ENCODE assay signal across 1 cellular context in the genomic region with DNA sequence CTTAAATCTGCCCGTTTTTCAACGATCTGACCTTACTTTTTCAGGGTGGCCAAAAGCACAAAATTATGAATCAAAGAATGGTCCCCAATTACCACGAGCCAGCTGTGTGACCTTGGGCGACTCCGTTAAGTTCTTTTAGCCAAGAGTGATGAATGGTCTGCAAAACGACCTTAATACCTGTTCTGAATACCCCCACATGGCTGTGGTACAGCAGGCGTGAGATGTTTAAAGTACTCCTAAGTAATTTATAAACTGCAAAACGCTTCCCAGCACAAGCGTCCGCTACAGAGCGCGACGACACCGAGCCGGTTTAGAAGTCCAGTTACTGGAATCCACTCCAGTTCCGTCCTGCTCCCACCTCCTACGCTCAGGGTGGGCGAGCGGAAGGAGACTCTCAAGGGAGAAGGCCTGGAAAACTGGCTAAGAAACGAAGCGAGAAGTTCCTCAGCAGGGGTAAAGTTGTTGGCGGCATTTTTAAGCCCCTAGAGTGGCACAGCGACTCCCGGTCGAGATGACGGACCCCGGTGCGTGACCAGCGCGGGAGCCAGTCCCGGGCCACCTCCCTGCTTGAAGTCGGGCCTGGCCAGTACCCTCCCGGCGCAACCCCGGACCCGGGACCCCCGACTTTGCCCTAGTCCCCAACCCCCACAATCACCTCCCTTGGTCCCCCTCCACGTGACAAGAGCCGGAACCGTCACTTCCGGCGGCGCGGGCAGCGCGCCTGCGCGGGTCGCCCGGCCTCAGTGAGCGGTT.
A peak's percentile ranks its signal among the peaks of the same experiment; 100 is the strongest.
TF ChIP-seq lines count a peak whose summit lies in the region.

No MANE protein-coding gene starts in this region.

TF ChIP-seq in HEK293, 187 proteins besides CTCF, POLR2A, EP300 and RAD21 (continued from another document and continues in another):
- TF ChIP-seq, protein P1, sequence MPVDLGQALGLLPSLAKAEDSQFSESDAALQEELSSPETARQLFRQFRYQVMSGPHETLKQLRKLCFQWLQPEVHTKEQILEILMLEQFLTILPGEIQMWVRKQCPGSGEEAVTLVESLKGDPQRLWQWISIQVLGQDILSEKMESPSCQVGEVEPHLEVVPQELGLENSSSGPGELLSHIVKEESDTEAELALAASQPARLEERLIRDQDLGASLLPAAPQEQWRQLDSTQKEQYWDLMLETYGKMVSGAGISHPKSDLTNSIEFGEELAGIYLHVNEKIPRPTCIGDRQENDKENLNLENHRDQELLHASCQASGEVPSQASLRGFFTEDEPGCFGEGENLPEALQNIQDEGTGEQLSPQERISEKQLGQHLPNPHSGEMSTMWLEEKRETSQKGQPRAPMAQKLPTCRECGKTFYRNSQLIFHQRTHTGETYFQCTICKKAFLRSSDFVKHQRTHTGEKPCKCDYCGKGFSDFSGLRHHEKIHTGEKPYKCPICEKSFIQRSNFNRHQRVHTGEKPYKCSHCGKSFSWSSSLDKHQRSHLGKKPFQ (tag by site-specific recombination; IDR thresholded peaks at IDR 0.05), result no peak
- TF ChIP-seq, protein P2, sequence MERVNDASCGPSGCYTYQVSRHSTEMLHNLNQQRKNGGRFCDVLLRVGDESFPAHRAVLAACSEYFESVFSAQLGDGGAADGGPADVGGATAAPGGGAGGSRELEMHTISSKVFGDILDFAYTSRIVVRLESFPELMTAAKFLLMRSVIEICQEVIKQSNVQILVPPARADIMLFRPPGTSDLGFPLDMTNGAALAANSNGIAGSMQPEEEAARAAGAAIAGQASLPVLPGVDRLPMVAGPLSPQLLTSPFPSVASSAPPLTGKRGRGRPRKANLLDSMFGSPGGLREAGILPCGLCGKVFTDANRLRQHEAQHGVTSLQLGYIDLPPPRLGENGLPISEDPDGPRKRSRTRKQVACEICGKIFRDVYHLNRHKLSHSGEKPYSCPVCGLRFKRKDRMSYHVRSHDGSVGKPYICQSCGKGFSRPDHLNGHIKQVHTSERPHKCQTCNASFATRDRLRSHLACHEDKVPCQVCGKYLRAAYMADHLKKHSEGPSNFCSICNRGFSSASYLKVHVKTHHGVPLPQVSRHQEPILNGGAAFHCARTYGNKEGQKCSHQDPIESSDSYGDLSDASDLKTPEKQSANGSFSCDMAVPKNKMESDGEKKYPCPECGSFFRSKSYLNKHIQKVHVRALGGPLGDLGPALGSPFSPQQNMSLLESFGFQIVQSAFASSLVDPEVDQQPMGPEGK (tag by site-specific recombination; IDR thresholded peaks at IDR 0.05), result peak; percentile 89
- TF ChIP-seq, protein P3, sequence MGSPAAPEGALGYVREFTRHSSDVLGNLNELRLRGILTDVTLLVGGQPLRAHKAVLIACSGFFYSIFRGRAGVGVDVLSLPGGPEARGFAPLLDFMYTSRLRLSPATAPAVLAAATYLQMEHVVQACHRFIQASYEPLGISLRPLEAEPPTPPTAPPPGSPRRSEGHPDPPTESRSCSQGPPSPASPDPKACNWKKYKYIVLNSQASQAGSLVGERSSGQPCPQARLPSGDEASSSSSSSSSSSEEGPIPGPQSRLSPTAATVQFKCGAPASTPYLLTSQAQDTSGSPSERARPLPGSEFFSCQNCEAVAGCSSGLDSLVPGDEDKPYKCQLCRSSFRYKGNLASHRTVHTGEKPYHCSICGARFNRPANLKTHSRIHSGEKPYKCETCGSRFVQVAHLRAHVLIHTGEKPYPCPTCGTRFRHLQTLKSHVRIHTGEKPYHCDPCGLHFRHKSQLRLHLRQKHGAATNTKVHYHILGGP (tag by site-specific recombination; IDR thresholded peaks at IDR 0.05), result no peak
- TF ChIP-seq ZBTB21 (tag by site-specific recombination; IDR thresholded peaks at IDR 0.05) (no peak), ZNF610 (tag by site-specific recombination; IDR thresholded peaks at IDR 0.05; ENCODE audit: borderline replicate concordance) (0 out of 2 replicates have a peak, but pooled peaks have one; percentile 31), KLF7 (tag by site-specific recombination; IDR thresholded peaks at IDR 0.05; ENCODE audit: borderline replicate concordance) (no peak), ZNF24 (tag by site-specific recombination; IDR thresholded peaks at IDR 0.05) (peak; percentile 43; the same call in 1 of the 2 replicates), ZNF292 (tag by site-specific recombination; IDR thresholded peaks at IDR 0.05; ENCODE audit: borderline replicate concordance, low read depth) (no peak), SP2 (tag by site-specific recombination; IDR thresholded peaks at IDR 0.05) (peak; percentile 57), ZNF112 (tag by site-specific recombination; IDR thresholded peaks at IDR 0.05) (no peak), ZNF341 (tag by site-specific recombination; IDR thresholded peaks at IDR 0.05; ENCODE audit: low read depth) (peak; percentile 49; the same call in 1 of the 2 replicates), ZNF37A (tag by site-specific recombination; IDR thresholded peaks at IDR 0.05) (no peak), ZNF138 (tag by site-specific recombination; IDR thresholded peaks at IDR 0.05; ENCODE audit: borderline replicate concordance) (no peak), ZNF350 (tag by site-specific recombination; IDR thresholded peaks at IDR 0.05) (no peak), ZNF558 (tag by site-specific recombination; IDR thresholded peaks at IDR 0.05) (no peak), ZNF174 (tag by site-specific recombination; IDR thresholded peaks at IDR 0.05) (no peak), ZNF664 (tag by site-specific recombination; IDR thresholded peaks at IDR 0.05) (no peak), ZNF140 (tag by site-specific recombination; IDR thresholded peaks at IDR 0.05) (no peak), SP3 (tag by site-specific recombination; IDR thresholded peaks at IDR 0.05) (no peak), ZNF530 (tag by site-specific recombination; IDR thresholded peaks at IDR 0.05; ENCODE audit: low read depth) (no peak), WT1 (tag by site-specific recombination; IDR thresholded peaks at IDR 0.05) (0 out of 2 replicates have a peak, but pooled peaks have one; percentile 37), ZNF670 (tag by site-specific recombination; IDR thresholded peaks at IDR 0.05; ENCODE audit: low read depth) (no peak), GLIS2 (tag by site-specific recombination; IDR thresholded peaks at IDR 0.05) (peak; percentile 96), ZNF521 (tag by site-specific recombination; IDR thresholded peaks at IDR 0.05) (no peak), ZNF214 (tag by site-specific recombination; IDR thresholded peaks at IDR 0.05; ENCODE audit: borderline replicate concordance) (no peak), ZBTB1 (tag by site-specific recombination; IDR thresholded peaks at IDR 0.05) (no peak), ZNF747 (tag by site-specific recombination; IDR thresholded peaks at IDR 0.05) (no peak), ZNF624 (tag by site-specific recombination; IDR thresholded peaks at IDR 0.05) (no peak), ZNF48 (tag by site-specific recombination; IDR thresholded peaks at IDR 0.05) (no peak), KLF8 (tag by site-specific recombination; IDR thresholded peaks at IDR 0.05) (no peak), ZNF266 (tag by site-specific recombination; IDR thresholded peaks at IDR 0.05; ENCODE audit: low read depth) (no peak), RBAK (tag by site-specific recombination; IDR thresholded peaks at IDR 0.05) (no peak), ZNF830 (tag by site-specific recombination; IDR thresholded peaks at IDR 0.05; ENCODE audit: low read depth) (no peak), OSR2 (tag by site-specific recombination; IDR thresholded peaks at IDR 0.05) (no peak)
- TF ChIP-seq, protein P4, sequence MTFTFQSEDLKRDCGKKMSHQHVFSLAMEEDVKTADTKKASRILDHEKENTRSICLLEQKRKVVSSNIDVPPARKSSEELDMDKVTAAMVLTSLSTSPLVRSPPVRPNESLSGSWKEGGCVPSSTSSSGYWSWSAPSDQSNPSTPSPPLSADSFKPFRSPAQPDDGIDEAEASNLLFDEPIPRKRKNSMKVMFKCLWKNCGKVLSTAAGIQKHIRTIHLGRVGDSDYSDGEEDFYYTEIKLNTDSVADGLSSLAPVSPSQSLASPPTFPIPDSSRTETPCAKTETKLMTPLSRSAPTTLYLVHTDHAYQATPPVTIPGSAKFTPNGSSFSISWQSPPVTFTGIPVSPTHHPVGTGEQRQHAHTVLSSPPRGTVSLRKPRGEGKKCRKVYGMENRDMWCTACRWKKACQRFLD (tag by site-specific recombination; IDR thresholded peaks at IDR 0.05), result no peak
- TF ChIP-seq, protein P5, sequence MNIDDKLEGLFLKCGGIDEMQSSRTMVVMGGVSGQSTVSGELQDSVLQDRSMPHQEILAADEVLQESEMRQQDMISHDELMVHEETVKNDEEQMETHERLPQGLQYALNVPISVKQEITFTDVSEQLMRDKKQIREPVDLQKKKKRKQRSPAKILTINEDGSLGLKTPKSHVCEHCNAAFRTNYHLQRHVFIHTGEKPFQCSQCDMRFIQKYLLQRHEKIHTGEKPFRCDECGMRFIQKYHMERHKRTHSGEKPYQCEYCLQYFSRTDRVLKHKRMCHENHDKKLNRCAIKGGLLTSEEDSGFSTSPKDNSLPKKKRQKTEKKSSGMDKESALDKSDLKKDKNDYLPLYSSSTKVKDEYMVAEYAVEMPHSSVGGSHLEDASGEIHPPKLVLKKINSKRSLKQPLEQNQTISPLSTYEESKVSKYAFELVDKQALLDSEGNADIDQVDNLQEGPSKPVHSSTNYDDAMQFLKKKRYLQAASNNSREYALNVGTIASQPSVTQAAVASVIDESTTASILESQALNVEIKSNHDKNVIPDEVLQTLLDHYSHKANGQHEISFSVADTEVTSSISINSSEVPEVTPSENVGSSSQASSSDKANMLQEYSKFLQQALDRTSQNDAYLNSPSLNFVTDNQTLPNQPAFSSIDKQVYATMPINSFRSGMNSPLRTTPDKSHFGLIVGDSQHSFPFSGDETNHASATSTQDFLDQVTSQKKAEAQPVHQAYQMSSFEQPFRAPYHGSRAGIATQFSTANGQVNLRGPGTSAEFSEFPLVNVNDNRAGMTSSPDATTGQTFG (tag by site-specific recombination; IDR thresholded peaks at IDR 0.05; ENCODE audit: borderline replicate concordance), result no peak
- TF ChIP-seq, protein P6, sequence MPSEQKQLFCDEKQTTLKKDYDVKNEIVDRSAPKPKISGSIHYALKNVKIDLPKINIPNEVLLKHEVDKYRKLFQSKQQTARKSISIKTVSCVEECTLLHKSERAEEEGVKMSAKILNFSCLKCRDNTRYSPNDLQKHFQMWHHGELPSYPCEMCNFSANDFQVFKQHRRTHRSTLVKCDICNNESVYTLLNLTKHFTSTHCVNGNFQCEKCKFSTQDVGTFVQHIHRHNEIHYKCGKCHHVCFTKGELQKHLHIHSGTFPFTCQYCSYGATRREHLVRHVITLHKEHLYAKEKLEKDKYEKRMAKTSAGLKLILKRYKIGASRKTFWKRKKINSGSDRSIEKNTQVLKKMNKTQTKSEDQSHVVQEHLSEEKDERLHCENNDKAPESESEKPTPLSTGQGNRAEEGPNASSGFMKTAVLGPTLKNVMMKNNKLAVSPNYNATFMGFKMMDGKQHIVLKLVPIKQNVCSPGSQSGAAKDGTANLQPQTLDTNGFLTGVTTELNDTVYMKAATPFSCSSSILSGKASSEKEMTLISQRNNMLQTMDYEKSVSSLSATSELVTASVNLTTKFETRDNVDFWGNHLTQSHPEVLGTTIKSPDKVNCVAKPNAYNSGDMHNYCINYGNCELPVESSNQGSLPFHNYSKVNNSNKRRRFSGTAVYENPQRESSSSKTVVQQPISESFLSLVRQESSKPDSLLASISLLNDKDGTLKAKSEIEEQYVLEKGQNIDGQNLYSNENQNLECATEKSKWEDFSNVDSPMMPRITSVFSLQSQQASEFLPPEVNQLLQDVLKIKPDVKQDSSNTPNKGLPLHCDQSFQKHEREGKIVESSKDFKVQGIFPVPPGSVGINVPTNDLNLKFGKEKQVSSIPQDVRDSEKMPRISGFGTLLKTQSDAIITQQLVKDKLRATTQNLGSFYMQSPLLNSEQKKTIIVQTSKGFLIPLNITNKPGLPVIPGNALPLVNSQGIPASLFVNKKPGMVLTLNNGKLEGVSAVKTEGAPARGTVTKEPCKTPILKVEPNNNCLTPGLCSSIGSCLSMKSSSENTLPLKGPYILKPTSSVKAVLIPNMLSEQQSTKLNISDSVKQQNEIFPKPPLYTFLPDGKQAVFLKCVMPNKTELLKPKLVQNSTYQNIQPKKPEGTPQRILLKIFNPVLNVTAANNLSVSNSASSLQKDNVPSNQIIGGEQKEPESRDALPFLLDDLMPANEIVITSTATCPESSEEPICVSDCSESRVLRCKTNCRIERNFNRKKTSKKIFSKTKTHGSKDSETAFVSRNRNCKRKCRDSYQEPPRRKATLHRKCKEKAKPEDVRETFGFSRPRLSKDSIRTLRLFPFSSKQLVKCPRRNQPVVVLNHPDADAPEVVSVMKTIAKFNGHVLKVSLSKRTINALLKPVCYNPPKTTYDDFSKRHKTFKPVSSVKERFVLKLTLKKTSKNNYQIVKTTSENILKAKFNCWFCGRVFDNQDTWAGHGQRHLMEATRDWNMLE (tag by site-specific recombination; conservative IDR thresholded peaks at IDR 0.05; ENCODE audit: low read depth), result 0 out of 2 replicates have a peak, but pooled peaks have one; percentile 20
- TF ChIP-seq, protein P7, sequence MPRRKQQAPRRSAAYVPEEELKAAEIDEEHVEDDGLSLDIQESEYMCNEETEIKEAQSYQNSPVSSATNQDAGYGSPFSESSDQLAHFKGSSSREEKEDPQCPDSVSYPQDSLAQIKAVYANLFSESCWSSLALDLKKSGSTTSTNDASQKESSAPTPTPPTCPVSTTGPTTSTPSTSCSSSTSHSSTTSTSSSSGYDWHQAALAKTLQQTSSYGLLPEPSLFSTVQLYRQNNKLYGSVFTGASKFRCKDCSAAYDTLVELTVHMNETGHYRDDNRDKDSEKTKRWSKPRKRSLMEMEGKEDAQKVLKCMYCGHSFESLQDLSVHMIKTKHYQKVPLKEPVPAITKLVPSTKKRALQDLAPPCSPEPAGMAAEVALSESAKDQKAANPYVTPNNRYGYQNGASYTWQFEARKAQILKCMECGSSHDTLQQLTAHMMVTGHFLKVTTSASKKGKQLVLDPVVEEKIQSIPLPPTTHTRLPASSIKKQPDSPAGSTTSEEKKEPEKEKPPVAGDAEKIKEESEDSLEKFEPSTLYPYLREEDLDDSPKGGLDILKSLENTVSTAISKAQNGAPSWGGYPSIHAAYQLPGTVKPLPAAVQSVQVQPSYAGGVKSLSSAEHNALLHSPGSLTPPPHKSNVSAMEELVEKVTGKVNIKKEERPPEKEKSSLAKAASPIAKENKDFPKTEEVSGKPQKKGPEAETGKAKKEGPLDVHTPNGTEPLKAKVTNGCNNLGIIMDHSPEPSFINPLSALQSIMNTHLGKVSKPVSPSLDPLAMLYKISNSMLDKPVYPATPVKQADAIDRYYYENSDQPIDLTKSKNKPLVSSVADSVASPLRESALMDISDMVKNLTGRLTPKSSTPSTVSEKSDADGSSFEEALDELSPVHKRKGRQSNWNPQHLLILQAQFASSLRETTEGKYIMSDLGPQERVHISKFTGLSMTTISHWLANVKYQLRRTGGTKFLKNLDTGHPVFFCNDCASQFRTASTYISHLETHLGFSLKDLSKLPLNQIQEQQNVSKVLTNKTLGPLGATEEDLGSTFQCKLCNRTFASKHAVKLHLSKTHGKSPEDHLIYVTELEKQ (tag by site-specific recombination; IDR thresholded peaks at IDR 0.05; ENCODE audit: borderline replicate concordance), result no peak
- TF ChIP-seq, protein P8, sequence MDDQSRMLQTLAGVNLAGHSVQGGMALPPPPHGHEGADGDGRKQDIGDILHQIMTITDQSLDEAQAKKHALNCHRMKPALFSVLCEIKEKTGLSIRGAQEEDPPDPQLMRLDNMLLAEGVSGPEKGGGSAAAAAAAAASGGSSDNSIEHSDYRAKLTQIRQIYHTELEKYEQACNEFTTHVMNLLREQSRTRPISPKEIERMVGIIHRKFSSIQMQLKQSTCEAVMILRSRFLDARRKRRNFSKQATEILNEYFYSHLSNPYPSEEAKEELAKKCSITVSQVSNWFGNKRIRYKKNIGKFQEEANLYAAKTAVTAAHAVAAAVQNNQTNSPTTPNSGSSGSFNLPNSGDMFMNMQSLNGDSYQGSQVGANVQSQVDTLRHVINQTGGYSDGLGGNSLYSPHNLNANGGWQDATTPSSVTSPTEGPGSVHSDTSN (CRISPR knock-in tag; IDR thresholded peaks at IDR 0.05), result no peak
